In genomic region chr11:114070464-114071139, GRCh38 we compare ENCODE assay signal across 20 cellular contexts. TPM values are rescaled to one million over a fixed set of nuclear protein-coding genes. Genes with fewer than 3 reads are reported as not detected.
DNase-seq lines count a peak whose midpoint lies in the region; ATAC-seq and TF ChIP-seq lines count a peak whose summit lies in the region.
"Had no signal": no experiment of that assay in that cellular context is flagged by ENCODE, and none has a peak within 500 bp of the region (broad histone marks: within the 10 kb centered on the region; RNA-seq: fewer than 3 reads in every experiment).

No MANE protein-coding gene starts in this region.

- no peak for DNase-seq in activated CD8-positive, alpha-beta T cell treated with anti-CD3 and anti-CD28 coated beads for 36 hours
- no peak for DNase-seq in activated CD8-positive, alpha-beta T cell treated with anti-CD3 and anti-CD28 coated beads, Interleukin-2, amount 10 ng/mL, durations not matched to agents 7 days and 5 days
- DNase-seq in ascending aorta (ENCODE audit: low spot score in 2 of 2), result no peak
- DNase-seq in gastrocnemius medialis, result peak in 1 of 2 donors; percentile 76
- DNase-seq in occipital lobe (lab: John Stamatoyannopoulos, UW), result no peak
- DNase-seq: 8988T; BE2C; CD4-positive, CD25-positive, alpha-beta regulatory T cell; GF-D8; KBM-7; NCI-H1694 treated with DMSO at 0.1 percent for 48 hours; NCI-H2107; NCI-H510A; NCI-H748 treated with DMSO at 0.1 percent for 48 hours; SHP77 treated with DMSO at 0.1 percent for 48 hours had no signal

- H3K4me1 ChIP-seq in ascending aorta (peaks cover 34 to 68% of the 10 kb centered on the region in 2 donors), gastrocnemius medialis (peaks cover 72 to 96% of the 10 kb centered on the region in 2 donors)
- H3K4me1 ChIP-seq: BE2C had no signal

- intact Hi-C loops in activated CD8-positive, alpha-beta T cell treated with anti-CD3 and anti-CD28 coated beads for 36 hours (cut with micrococcal nuclease), result loop anchor here (10.0 kb wide), 1 partner anchor 94 kb away; no protein-coding TSS in a partner anchor
- intact Hi-C loops in ascending aorta (cut with DNase I) (no loop called here), gastrocnemius medialis (cut with DNase I; ENCODE audit: low total_unique reads) (loop anchor here (5.0 kb wide), 1 partner anchor 107 kb away; no protein-coding TSS in a partner anchor)

- no peaks in the 10 kb centered on the region for H3K9me3 ChIP-seq in ascending aorta
- H3K9me3 ChIP-seq in gastrocnemius medialis, result no peaks in the 10 kb centered on the region
- H3K9me3 ChIP-seq: BE2C had no signal

- no peaks in the 10 kb centered on the region for H3K36me3 Mint-ChIP-seq in activated CD8-positive, alpha-beta T cell treated with anti-CD3 and anti-CD28 coated beads for 36 hours (ENCODE audit: low read depth)
- peaks cover 18% of the 10 kb centered on the region for H3K36me3 Mint-ChIP-seq in activated CD8-positive, alpha-beta T cell treated with anti-CD3 and anti-CD28 coated beads, Interleukin-2, amount 10 ng/mL, durations not matched to agents 7 days and 5 days (ENCODE audit: low read depth)
- H3K36me3 Mint-ChIP-seq: CD4-positive, CD25-positive, alpha-beta regulatory T cell had no signal

- H3K4me3 Mint-ChIP-seq in activated CD8-positive, alpha-beta T cell treated with anti-CD3 and anti-CD28 coated beads for 36 hours, result no peak overlapping the region
- H3K4me3 Mint-ChIP-seq in activated CD8-positive, alpha-beta T cell treated with anti-CD3 and anti-CD28 coated beads, Interleukin-2, amount 10 ng/mL, durations not matched to agents 7 days and 5 days, result no peak overlapping the region
- H3K4me3 Mint-ChIP-seq: CD4-positive, CD25-positive, alpha-beta regulatory T cell had no signal

- no peak for TF ChIP-seq CTCF in activated CD8-positive, alpha-beta T cell treated with anti-CD3 and anti-CD28 coated beads for 36 hours (IDR thresholded peaks at IDR 0.05)
- TF ChIP-seq CTCF in 22Rv1 (IDR thresholded peaks at IDR 0.05) (no peak), ascending aorta (IDR thresholded peaks at IDR 0.05) (no peak), gastrocnemius medialis (IDR thresholded peaks at IDR 0.05 in 4 of 5, conservative IDR thresholded peaks at IDR 0.05 in 1 of 5) (no peak)

- peak overlapping the region; percentile 11 to 60 for H3K4me3 ChIP-seq in ascending aorta
- H3K4me3 ChIP-seq in gastrocnemius medialis, result peak overlapping the region; percentile 19 to 54 (median 50)

- CTCF ChIA-PET in activated CD8-positive, alpha-beta T cell treated with anti-CD3 and anti-CD28 coated beads for 36 hours (lab: Charles Lee), result no interaction called here
- CTCF ChIA-PET in activated CD8-positive, alpha-beta T cell treated with anti-CD3 and anti-CD28 coated beads, Interleukin-2, amount 10 ng/mL, durations not matched to agents 7 days and 5 days (lab: Charles Lee), result interaction anchor here (1.0 to 2.7 kb wide), 3 partner anchors 14 to 137 kb away, joined by 3 to 7 read pairs (median 3); no protein-coding TSS in a partner anchor

- H3K9me3 Mint-ChIP-seq in activated CD8-positive, alpha-beta T cell treated with anti-CD3 and anti-CD28 coated beads for 36 hours, result no peaks in the 10 kb centered on the region
- H3K9me3 Mint-ChIP-seq in activated CD8-positive, alpha-beta T cell treated with anti-CD3 and anti-CD28 coated beads, Interleukin-2, amount 10 ng/mL, durations not matched to agents 7 days and 5 days (ENCODE audit: insufficient read depth), result no peaks in the 10 kb centered on the region
- H3K9me3 Mint-ChIP-seq: CD4-positive, CD25-positive, alpha-beta regulatory T cell had no signal

- ATAC-seq in activated CD8-positive, alpha-beta T cell treated with anti-CD3 and anti-CD28 coated beads for 36 hours, result no peak
- ATAC-seq in activated CD8-positive, alpha-beta T cell treated with anti-CD3 and anti-CD28 coated beads, Interleukin-2, amount 10 ng/mL, durations not matched to agents 7 days and 5 days, result no peak
- ATAC-seq in gastrocnemius medialis (peak; percentile 30 to 49), GM18873 (IDR thresholded peaks at IDR 0.05; ENCODE audit: low FRiP score, unreplicated experiment) (no peak), GM21423 (IDR thresholded peaks at IDR 0.05; ENCODE audit: unreplicated experiment) (no peak)
- ATAC-seq: HepG2 had no signal

- in situ Hi-C loops in gastrocnemius medialis (cut with MboI; ENCODE audit: low sequenced_read_pairs in 4 of 4), result no loop called here

- peaks cover 51 to 86% of the 10 kb centered on the region in 2 donors for H3K36me3 ChIP-seq in ascending aorta
- peaks cover 0 to 58% of the 10 kb centered on the region in 2 donors for H3K36me3 ChIP-seq in gastrocnemius medialis
- H3K36me3 ChIP-seq: BE2C had no signal

- H3K27ac ChIP-seq in 22Rv1, result peak overlapping the region; percentile 82; the same call in 1 of the 2 replicates
- H3K27ac ChIP-seq in ascending aorta, result peak overlapping the region; percentile 60 to 89
- H3K27ac ChIP-seq in gastrocnemius medialis, result peak overlapping the region; percentile 94 to 99 (median 96)

- no peaks in the 10 kb centered on the region for H3K27me3 Mint-ChIP-seq in activated CD8-positive, alpha-beta T cell treated with anti-CD3 and anti-CD28 coated beads for 36 hours
- H3K27me3 Mint-ChIP-seq in activated CD8-positive, alpha-beta T cell treated with anti-CD3 and anti-CD28 coated beads, Interleukin-2, amount 10 ng/mL, durations not matched to agents 7 days and 5 days (ENCODE audit: low read depth), result peaks cover 5% of the 10 kb centered on the region

- H3K4me1 Mint-ChIP-seq in activated CD8-positive, alpha-beta T cell treated with anti-CD3 and anti-CD28 coated beads for 36 hours (ENCODE audit: low read depth), result peaks cover 29% of the 10 kb centered on the region
- H3K4me1 Mint-ChIP-seq in activated CD8-positive, alpha-beta T cell treated with anti-CD3 and anti-CD28 coated beads, Interleukin-2, amount 10 ng/mL, durations not matched to agents 7 days and 5 days (ENCODE audit: low read depth), result peaks cover 43% of the 10 kb centered on the region

- H3K27me3 ChIP-seq in ascending aorta (no peaks in the 10 kb centered on the region), gastrocnemius medialis (no peaks in the 10 kb centered on the region)

- POLR2A ChIA-PET in activated CD8-positive, alpha-beta T cell treated with anti-CD3 and anti-CD28 coated beads for 36 hours (lab: Charles Lee), result interaction anchor here (0.7 kb wide), 1 partner anchor 10 kb away, joined by 3 read pairs; no protein-coding TSS in a partner anchor
- POLR2A ChIA-PET in activated CD8-positive, alpha-beta T cell treated with anti-CD3 and anti-CD28 coated beads, Interleukin-2, amount 10 ng/mL, durations not matched to agents 7 days and 5 days (lab: Charles Lee), result interaction anchor here (0.6 kb wide), 1 partner anchor 105 kb away, joined by 3 read pairs; no protein-coding TSS in a partner anchor

- peak overlapping the region; percentile 10 for H3K27ac Mint-ChIP-seq in activated CD8-positive, alpha-beta T cell treated with anti-CD3 and anti-CD28 coated beads for 36 hours
- H3K27ac Mint-ChIP-seq in activated CD8-positive, alpha-beta T cell treated with anti-CD3 and anti-CD28 coated beads, Interleukin-2, amount 10 ng/mL, durations not matched to agents 7 days and 5 days, result no peak overlapping the region

- TF ChIP-seq POLR2A in gastrocnemius medialis (IDR thresholded peaks at IDR 0.05), result peak; percentile 77 to 87

RNA-seq across cellular contexts. Expression of gene ZBTB16, which starts 11.1 kb away (rescaled TPM):
- total RNA-seq in activated CD8-positive, alpha-beta T cell treated with anti-CD3 and anti-CD28 coated beads for 36 hours, result 10 to 100 TPM in 1 of 2 experiments, 1 to 10 TPM in 1; 9.5 to 10.1 TPM
- total RNA-seq in activated CD8-positive, alpha-beta T cell treated with anti-CD3 and anti-CD28 coated beads, Interleukin-2, amount 10 ng/mL, durations not matched to agents 7 days and 5 days, result 10 to 100 TPM; 16.3 to 16.4 TPM
- total RNA-seq in ascending aorta (344 TPM), gastrocnemius medialis (100 to 1,000 TPM; 156 to 250 (median 196) TPM), occipital lobe (9.7 TPM)
- total RNA-seq: HepG2, OCI-LY7 had no signal

Comparison
In these comparisons a context has a peak if more than half of its experiments do, and no peak if none do; other contexts are left out.
1. ATAC-seq: peak in gastrocnemius medialis (2 of 2); none in activated CD8-positive, alpha-beta T cell treated with anti-CD3 and anti-CD28 coated beads for 36 hours (single experiment), activated CD8-positive, alpha-beta T cell treated with anti-CD3 and anti-CD28 coated beads, Interleukin-2, amount 10 ng/mL, durations not matched to agents 7 days and 5 days (single experiment), GM18873 (single experiment) and GM21423 (single experiment).
2. RNA of gene ZBTB16, which starts 11.1 kb away (total RNA-seq): 344 TPM in ascending aorta (single experiment) and 156 to 250 TPM in gastrocnemius medialis; 16.3 to 16.4 TPM in activated CD8-positive, alpha-beta T cell treated with anti-CD3 and anti-CD28 coated beads, Interleukin-2, amount 10 ng/mL, durations not matched to agents 7 days and 5 days, 9.5 to 10.1 TPM in activated CD8-positive, alpha-beta T cell treated with anti-CD3 and anti-CD28 coated beads for 36 hours and 9.7 TPM in occipital lobe (single experiment); every median in the first group is over 4 times any median in the second.
3. Peak in every context shown above with its lines, with median percentiles within 50 percentile points of each other: H3K27ac ChIP-seq.